2 cellular contexts compared by ENCODE assay signal in the genomic region with DNA sequence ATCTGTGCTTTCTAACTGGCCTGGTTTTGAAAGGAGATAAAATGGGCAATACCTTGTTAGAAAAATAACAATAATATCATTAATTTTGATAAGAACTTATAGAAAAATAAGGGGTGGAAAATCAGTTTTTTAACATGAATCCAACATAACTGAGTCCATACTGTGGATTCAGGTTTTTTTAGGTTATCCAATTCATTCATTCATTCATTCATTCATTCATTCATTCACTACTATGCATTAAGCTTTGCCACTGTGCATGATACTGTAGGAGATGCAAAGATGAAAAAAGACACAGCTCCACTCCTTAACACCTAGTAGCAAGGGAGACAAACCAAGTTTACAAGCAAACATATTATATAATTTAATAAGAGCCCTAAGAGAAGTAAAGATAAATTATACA.
TF ChIP-seq lines count a peak whose summit lies in the region.

No MANE protein-coding gene starts in this region.

TF ChIP-seq in HEK293, 187 proteins besides CTCF, POLR2A, EP300 and RAD21 (continued from another document):
- TF ChIP-seq ZNF24 (tag by site-specific recombination; IDR thresholded peaks at IDR 0.05) = 0 out of 2 replicates have a peak, but pooled peaks have one; percentile 60
- no peak for TF ChIP-seq ZNF221 (tag by site-specific recombination; IDR thresholded peaks at IDR 0.05; ENCODE audit: borderline replicate concordance)

TF ChIP-seq in GM12878, 131 proteins besides CTCF, POLR2A, EP300 and RAD21:
- TF ChIP-seq, protein P1, sequence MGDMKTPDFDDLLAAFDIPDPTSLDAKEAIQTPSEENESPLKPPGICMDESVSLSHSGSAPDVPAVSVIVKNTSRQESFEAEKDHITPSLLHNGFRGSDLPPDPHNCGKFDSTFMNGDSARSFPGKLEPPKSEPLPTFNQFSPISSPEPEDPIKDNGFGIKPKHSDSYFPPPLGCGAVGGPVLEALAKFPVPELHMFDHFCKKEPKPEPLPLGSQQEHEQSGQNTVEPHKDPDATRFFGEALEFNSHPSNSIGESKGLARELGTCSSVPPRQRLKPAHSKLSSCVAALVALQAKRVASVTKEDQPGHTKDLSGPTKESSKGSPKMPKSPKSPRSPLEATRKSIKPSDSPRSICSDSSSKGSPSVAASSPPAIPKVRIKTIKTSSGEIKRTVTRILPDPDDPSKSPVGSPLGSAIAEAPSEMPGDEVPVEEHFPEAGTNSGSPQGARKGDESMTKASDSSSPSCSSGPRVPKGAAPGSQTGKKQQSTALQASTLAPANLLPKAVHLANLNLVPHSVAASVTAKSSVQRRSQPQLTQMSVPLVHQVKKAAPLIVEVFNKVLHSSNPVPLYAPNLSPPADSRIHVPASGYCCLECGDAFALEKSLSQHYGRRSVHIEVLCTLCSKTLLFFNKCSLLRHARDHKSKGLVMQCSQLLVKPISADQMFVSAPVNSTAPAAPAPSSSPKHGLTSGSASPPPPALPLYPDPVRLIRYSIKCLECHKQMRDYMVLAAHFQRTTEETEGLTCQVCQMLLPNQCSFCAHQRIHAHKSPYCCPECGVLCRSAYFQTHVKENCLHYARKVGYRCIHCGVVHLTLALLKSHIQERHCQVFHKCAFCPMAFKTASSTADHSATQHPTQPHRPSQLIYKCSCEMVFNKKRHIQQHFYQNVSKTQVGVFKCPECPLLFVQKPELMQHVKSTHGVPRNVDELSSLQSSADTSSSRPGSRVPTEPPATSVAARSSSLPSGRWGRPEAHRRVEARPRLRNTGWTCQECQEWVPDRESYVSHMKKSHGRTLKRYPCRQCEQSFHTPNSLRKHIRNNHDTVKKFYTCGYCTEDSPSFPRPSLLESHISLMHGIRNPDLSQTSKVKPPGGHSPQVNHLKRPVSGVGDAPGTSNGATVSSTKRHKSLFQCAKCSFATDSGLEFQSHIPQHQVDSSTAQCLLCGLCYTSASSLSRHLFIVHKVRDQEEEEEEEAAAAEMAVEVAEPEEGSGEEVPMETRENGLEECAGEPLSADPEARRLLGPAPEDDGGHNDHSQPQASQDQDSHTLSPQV (IDR thresholded peaks at IDR 0.05) = no peak
- no peak for TF ChIP-seq JUNB (IDR thresholded peaks at IDR 0.05)
- no peak for TF ChIP-seq MYC (IDR thresholded peaks at IDR 0.05; ENCODE audit: insufficient read depth, insufficient read length, insufficient replicate concordance, low read length, severe bottlenecking)
- peak; percentile 94 for TF ChIP-seq ZNF24 (IDR thresholded peaks at IDR 0.05)
